ENCODE assay signal across 8 cellular contexts in genomic region chr6:3813150-3813780, GRCh38. TPM values are rescaled to one million over a fixed set of nuclear protein-coding genes. Genes with fewer than 3 reads are reported as not detected.
DNase-seq lines count a peak whose midpoint lies in the region; ATAC-seq and TF ChIP-seq lines count a peak whose summit lies in the region.

No MANE protein-coding gene starts in this region.

- H3K4me3 ChIP-seq in SJCRH30 (no peak overlapping the region), testis (no peak overlapping the region)

- no peaks in the 10 kb centered on the region for H3K36me3 ChIP-seq in SJCRH30
- no peaks in the 10 kb centered on the region for H3K36me3 ChIP-seq in testis (ENCODE audit: low read depth, missing control alignments)

- ATAC-seq in GM21423 (IDR thresholded peaks at IDR 0.05; ENCODE audit: unreplicated experiment) (peak; percentile 60), GM18517 (IDR thresholded peaks at IDR 0.05; ENCODE audit: unreplicated experiment) (no peak)

- no peak for TF ChIP-seq POLR2A in testis (IDR thresholded peaks at IDR 0.05)

- H3K9me3 ChIP-seq in SJCRH30 (replicated peaks) (no peaks in the 10 kb centered on the region), testis (no peaks in the 10 kb centered on the region)

- peak; percentile 90 for DNase-seq in 8988T
- peak; percentile 20 to 22 for DNase-seq in SJCRH30
- DNase-seq in iris pigment epithelial cell (ENCODE audit: low read depth), result peak; percentile 60
- DNase-seq in activated CD8-positive, alpha-beta memory T cell treated with anti-CD3 and anti-CD28 coated beads for 24 hours, result no peak
- DNase-seq in mesenteric fat pad (ENCODE audit: low spot score), result no peak
- no peak for DNase-seq in testis

- no peaks in the 10 kb centered on the region for H3K27me3 ChIP-seq in SJCRH30
- H3K27me3 ChIP-seq in testis, result no peaks in the 10 kb centered on the region

- WGBS in testis, 2 donors, result 50 to 69% methylated on average over 12 to 13 of the region's 13 CpGs

- H3K27ac ChIP-seq in SJCRH30, result no peak overlapping the region
- H3K27ac ChIP-seq in testis, result no peak overlapping the region

- no peak for TF ChIP-seq CTCF in testis (IDR thresholded peaks at IDR 0.05)

- intact Hi-C loops in testis (cut with DNase I; ENCODE audit: low total_unique reads), result no loop called here

- H3K4me1 ChIP-seq in SJCRH30, result peaks cover 20% of the 10 kb centered on the region
- peaks cover 11% of the 10 kb centered on the region for H3K4me1 ChIP-seq in testis

RNA-seq across cellular contexts. Expression of gene FAM50B, which starts 35.9 kb away (rescaled TPM):
- 1.1 and 1.4 TPM in 2 replicates for total RNA-seq in SJCRH30 (2014; rRNA removed; shearing (Covaris generic))
- 6.1 TPM for total RNA-seq in mesenteric fat pad
- total RNA-seq in testis, result 10 to 100 TPM; 27.4 to 38.6 TPM
- polyA plus RNA-seq in testis (ENCODE audit: insufficient read depth, low read depth, low replicate concordance), result 24.5 TPM

Comparison
In these comparisons a context has a peak if more than half of its experiments do, and no peak if none do; other contexts are left out.
1. DNase-seq: peak in 8988T (single experiment), SJCRH30 (2 of 2) and iris pigment epithelial cell (single experiment); none in activated CD8-positive, alpha-beta memory T cell treated with anti-CD3 and anti-CD28 coated beads for 24 hours (single experiment), mesenteric fat pad (single experiment) and testis (single experiment).